15 cellular contexts compared by ENCODE assay signal in genomic region chr16:1809281-1809801, GRCh38. TPM values are rescaled to one million over a fixed set of nuclear protein-coding genes. Genes with fewer than 3 reads are reported as not detected.
A peak's percentile ranks its signal among the peaks of the same experiment; 100 is the strongest.
DNase-seq lines count a peak whose midpoint lies in the region; ATAC-seq and TF ChIP-seq lines count a peak whose summit lies in the region.
"Had no signal": no experiment of that assay in that cellular context is flagged by ENCODE, and none has a peak within 500 bp of the region (broad histone marks: within the 10 kb centered on the region; RNA-seq: fewer than 3 reads in every experiment).

No MANE protein-coding gene starts in this region.

- H3K27me3 ChIP-seq in colonic mucosa (no peaks in the 10 kb centered on the region), prostate gland (replicated peaks; ENCODE audit: insufficient read depth) (no peaks in the 10 kb centered on the region)
- H3K27me3 ChIP-seq: breast epithelium, dorsolateral prefrontal cortex, pancreas had no signal

- H3K4me3 ChIP-seq in colonic mucosa, result no peak overlapping the region
- H3K4me3 ChIP-seq in mucosa of descending colon, result no peak overlapping the region
- no peak overlapping the region for H3K4me3 ChIP-seq in prostate gland
- H3K4me3 ChIP-seq: breast epithelium, pancreas had no signal

- peak; percentile 63 for ATAC-seq in mucosa of descending colon
- ATAC-seq in HG02610 (IDR thresholded peaks at IDR 0.05; ENCODE audit: unreplicated experiment), result no peak
- ATAC-seq: pancreas, T-cell had no signal

- intact Hi-C loops in colonic mucosa (cut with DNase I), result loop anchor here (10.0 kb wide), 1 partner anchor 55 kb away; no protein-coding TSS in a partner anchor
- intact Hi-C loops in mucosa of descending colon (cut with DNase I, micrococcal nuclease), result no loop called here
- intact Hi-C loops in prostate gland (cut with DNase I), result no loop called here

- H3K36me3 ChIP-seq in colonic mucosa (no peaks in the 10 kb centered on the region), mucosa of descending colon (ENCODE audit: low read depth) (no peaks in the 10 kb centered on the region), prostate gland (no peaks in the 10 kb centered on the region)
- H3K36me3 ChIP-seq: breast epithelium had no signal

- H3K27ac ChIP-seq in colonic mucosa, result no peak overlapping the region
- no peak overlapping the region for H3K27ac ChIP-seq in prostate gland
- H3K27ac ChIP-seq: breast epithelium, pancreas had no signal

- TF ChIP-seq POLR2A in prostate gland (IDR thresholded peaks at IDR 0.05), result no peak

- DNase-seq in colonic mucosa (peak; percentile 40), mucosa of descending colon (peak in 2 of 3 donors; percentile 51 to 54), prostate gland (ENCODE audit: low spot score) (no peak)
- DNase-seq: activated CD4-positive, alpha-beta memory T cell treated with anti-CD3 and anti-CD28 coated beads for 36 hours; activated T-cell treated with anti-CD3 and anti-CD28 coated beads, Interleukin-2, amount 50 U/mL, for 48 hours; dorsolateral prefrontal cortex; head of caudate nucleus; kidney glomerular epithelial cell; NCI-H1694; NCI-H226; T-cell had no signal

- no peak overlapping the region for H3K9ac ChIP-seq in colonic mucosa (ENCODE audit: low read depth in 2 of 2, low read length in 2 of 2)

- WGBS in prostate gland, result 63% methylated on average over 25 of the region's 28 CpGs

- no peaks in the 10 kb centered on the region for H3K9me3 ChIP-seq in colonic mucosa
- no peaks in the 10 kb centered on the region for H3K9me3 ChIP-seq in mucosa of descending colon
- H3K9me3 ChIP-seq in prostate gland, result no peaks in the 10 kb centered on the region
- H3K9me3 ChIP-seq: breast epithelium, pancreas had no signal

- no peak for TF ChIP-seq CTCF in colonic mucosa (IDR thresholded peaks at IDR 0.05)
- no peak for TF ChIP-seq CTCF in mucosa of descending colon (IDR thresholded peaks at IDR 0.05)
- no peak for TF ChIP-seq CTCF in prostate gland (IDR thresholded peaks at IDR 0.05)

- H3K4me1 ChIP-seq in colonic mucosa (no peaks in the 10 kb centered on the region), mucosa of descending colon (ENCODE audit: low read depth) (no peaks in the 10 kb centered on the region), prostate gland (replicated peaks) (no peaks in the 10 kb centered on the region)
- H3K4me1 ChIP-seq: pancreas had no signal

RNA-seq across cellular contexts. Expression of gene IGFALS, which starts 15.8 kb away (rescaled TPM):
- total RNA-seq in colonic mucosa (1 to 10 TPM; 5.7 to 7.0 TPM), mucosa of descending colon (1 to 10 TPM in 2 of 3 donors, under 1 TPM in 1; 0.51 to 1.9 (median 1.8) TPM), prostate gland (1 to 10 TPM in 1 of 2 donors, under 1 TPM in 1; 0.82 to 1.9 TPM)
- total RNA-seq: activated CD4-positive, alpha-beta memory T cell treated with anti-CD3 and anti-CD28 coated beads for 36 hours; skeletal muscle tissue had no signal

RNA-seq across cellular contexts. Expression of gene HAGH, which starts 17.3 kb away (rescaled TPM):
- 10 to 100 TPM; 61.9 to 64.7 TPM for total RNA-seq in colonic mucosa
- total RNA-seq in mucosa of descending colon, result 10 to 100 TPM; 63.4 to 94.8 (median 68.0) TPM
- 100 to 1,000 TPM in 1 of 2 donors, 10 to 100 TPM in 1; 98.6 to 145 TPM for total RNA-seq in prostate gland

RNA-seq across cellular contexts. Expression of gene FAHD1, which starts 17.7 kb away (rescaled TPM):
- total RNA-seq in colonic mucosa (10 to 100 TPM; 55.5 to 73.9 TPM), mucosa of descending colon (10 to 100 TPM; 31.4 to 59.6 (median 54.6) TPM), prostate gland (10 to 100 TPM; 42.3 to 45.5 TPM)

RNA-seq across cellular contexts. Expression of gene NUBP2, which starts 26.6 kb away (rescaled TPM):
- 10 to 100 TPM; 30.0 to 72.8 TPM for total RNA-seq in colonic mucosa
- total RNA-seq in mucosa of descending colon, result 10 to 100 TPM; 32.1 to 43.1 (median 39.3) TPM
- 100 to 1,000 TPM in 1 of 2 donors, 10 to 100 TPM in 1; 98.4 to 233 TPM for total RNA-seq in prostate gland

RNA-seq across cellular contexts. Expression of gene SPSB3, which starts 27.0 kb away (rescaled TPM):
- total RNA-seq in colonic mucosa (10 to 100 TPM; 32.7 to 35.9 TPM), mucosa of descending colon (10 to 100 TPM; 39.7 to 56.5 (median 52.2) TPM), prostate gland (100 to 1,000 TPM in 1 of 2 donors, 10 to 100 TPM in 1; 87.8 to 138 TPM)
